Comparison of ENCODE assay signal across 1 cellular context in genomic region chr5:143054480-143054941, GRCh38.
TF ChIP-seq lines count a peak whose summit lies in the region.

No MANE protein-coding gene starts in this region.

TF ChIP-seq in HepG2, 621 proteins besides CTCF, POLR2A, EP300 and RAD21 (continued from another document):
- TF ChIP-seq ZNF883 (CRISPR knock-in tag; IDR thresholded peaks at IDR 0.05; ENCODE audit: not compliant biosample characterization) (no peak), CBX1 (IDR thresholded peaks at IDR 0.05; ENCODE audit: low read depth) (no peak), MIXL1 (CRISPR knock-in tag; IDR thresholded peaks at IDR 0.05) (no peak), ZNF839 (CRISPR knock-in tag; IDR thresholded peaks at IDR 0.05; ENCODE audit: borderline replicate concordance) (no peak), FOXA3 (CRISPR knock-in tag; IDR thresholded peaks at IDR 0.05) (no peak), CAMTA2 (CRISPR knock-in tag; IDR thresholded peaks at IDR 0.05; ENCODE audit: borderline replicate concordance) (no peak), KDM4B (CRISPR knock-in tag; IDR thresholded peaks at IDR 0.05) (no peak), TRIM24 (CRISPR knock-in tag; IDR thresholded peaks at IDR 0.05) (no peak)
TF ChIP-seq in HepG2: peak in this region for 0.
